ENCODE assay signal across 1 cellular context in the genomic region with DNA sequence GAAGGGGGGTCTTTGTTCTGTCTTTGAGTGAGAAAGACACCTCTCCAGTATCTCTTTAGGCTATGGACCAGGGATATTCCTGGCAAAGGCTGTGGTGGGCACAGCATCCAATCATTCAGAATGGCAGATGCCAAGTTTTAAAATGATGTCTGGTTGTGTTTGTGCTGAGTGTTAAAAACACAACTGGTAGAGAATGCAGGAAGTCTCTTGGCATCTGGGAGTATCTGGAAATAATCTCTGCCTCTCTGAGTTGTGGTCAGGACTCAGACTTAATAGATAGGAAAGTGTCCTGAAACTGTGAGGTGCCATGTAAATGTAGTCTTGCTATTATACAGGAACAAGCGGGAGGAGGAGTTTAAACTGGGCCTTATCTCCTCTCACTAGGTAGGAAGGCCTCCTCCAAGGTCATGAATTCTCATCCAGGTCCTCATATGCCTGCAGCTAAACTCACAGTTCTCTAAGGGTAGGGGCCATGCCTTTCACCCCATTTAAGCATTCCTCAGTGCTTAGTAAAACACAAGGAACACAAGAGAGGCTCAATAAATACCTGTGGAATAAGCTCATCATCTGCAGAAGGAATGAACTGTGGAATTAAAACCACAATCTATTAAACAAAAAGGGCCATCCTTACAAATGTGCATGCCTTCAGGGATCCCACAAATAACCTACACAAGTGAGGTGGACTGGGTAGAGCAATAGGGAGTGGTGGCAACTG.
TF ChIP-seq lines count a peak whose summit lies in the region.

No MANE protein-coding gene starts in this region.

TF ChIP-seq in SK-N-SH, 30 proteins besides CTCF, POLR2A, EP300 and RAD21 (continued from another document):
- TF ChIP-seq, protein P1, sequence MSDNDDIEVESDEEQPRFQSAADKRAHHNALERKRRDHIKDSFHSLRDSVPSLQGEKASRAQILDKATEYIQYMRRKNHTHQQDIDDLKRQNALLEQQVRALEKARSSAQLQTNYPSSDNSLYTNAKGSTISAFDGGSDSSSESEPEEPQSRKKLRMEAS (IDR thresholded peaks at IDR 0.05; ENCODE audit: low read depth) = no peak
- TF ChIP-seq YY1 (IDR thresholded peaks at IDR 0.05; ENCODE audit: low read depth) (no peak), ELF1 (IDR thresholded peaks at IDR 0.05) (0 out of 2 replicates have a peak, but pooled peaks have one; percentile 4), RFX5 (IDR thresholded peaks at IDR 0.05; ENCODE audit: low read length) (no peak), FOXM1 (IDR thresholded peaks at IDR 0.05; ENCODE audit: low read depth) (no peak), TEAD4 (IDR thresholded peaks at IDR 0.05; ENCODE audit: borderline replicate concordance, insufficient read depth) (no peak; the same call in 1 of the 2 replicates)
- TF ChIP-seq, protein P2, sequence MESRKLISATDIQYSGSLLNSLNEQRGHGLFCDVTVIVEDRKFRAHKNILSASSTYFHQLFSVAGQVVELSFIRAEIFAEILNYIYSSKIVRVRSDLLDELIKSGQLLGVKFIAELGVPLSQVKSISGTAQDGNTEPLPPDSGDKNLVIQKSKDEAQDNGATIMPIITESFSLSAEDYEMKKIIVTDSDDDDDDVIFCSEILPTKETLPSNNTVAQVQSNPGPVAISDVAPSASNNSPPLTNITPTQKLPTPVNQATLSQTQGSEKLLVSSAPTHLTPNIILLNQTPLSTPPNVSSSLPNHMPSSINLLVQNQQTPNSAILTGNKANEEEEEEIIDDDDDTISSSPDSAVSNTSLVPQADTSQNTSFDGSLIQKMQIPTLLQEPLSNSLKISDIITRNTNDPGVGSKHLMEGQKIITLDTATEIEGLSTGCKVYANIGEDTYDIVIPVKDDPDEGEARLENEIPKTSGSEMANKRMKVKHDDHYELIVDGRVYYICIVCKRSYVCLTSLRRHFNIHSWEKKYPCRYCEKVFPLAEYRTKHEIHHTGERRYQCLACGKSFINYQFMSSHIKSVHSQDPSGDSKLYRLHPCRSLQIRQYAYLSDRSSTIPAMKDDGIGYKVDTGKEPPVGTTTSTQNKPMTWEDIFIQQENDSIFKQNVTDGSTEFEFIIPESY (IDR thresholded peaks at IDR 0.05; ENCODE audit: borderline replicate concordance, low read depth) = 0 out of 2 replicates have a peak, but pooled peaks have one; percentile 21
- TF ChIP-seq, protein P3, sequence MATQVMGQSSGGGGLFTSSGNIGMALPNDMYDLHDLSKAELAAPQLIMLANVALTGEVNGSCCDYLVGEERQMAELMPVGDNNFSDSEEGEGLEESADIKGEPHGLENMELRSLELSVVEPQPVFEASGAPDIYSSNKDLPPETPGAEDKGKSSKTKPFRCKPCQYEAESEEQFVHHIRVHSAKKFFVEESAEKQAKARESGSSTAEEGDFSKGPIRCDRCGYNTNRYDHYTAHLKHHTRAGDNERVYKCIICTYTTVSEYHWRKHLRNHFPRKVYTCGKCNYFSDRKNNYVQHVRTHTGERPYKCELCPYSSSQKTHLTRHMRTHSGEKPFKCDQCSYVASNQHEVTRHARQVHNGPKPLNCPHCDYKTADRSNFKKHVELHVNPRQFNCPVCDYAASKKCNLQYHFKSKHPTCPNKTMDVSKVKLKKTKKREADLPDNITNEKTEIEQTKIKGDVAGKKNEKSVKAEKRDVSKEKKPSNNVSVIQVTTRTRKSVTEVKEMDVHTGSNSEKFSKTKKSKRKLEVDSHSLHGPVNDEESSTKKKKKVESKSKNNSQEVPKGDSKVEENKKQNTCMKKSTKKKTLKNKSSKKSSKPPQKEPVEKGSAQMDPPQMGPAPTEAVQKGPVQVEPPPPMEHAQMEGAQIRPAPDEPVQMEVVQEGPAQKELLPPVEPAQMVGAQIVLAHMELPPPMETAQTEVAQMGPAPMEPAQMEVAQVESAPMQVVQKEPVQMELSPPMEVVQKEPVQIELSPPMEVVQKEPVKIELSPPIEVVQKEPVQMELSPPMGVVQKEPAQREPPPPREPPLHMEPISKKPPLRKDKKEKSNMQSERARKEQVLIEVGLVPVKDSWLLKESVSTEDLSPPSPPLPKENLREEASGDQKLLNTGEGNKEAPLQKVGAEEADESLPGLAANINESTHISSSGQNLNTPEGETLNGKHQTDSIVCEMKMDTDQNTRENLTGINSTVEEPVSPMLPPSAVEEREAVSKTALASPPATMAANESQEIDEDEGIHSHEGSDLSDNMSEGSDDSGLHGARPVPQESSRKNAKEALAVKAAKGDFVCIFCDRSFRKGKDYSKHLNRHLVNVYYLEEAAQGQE (IDR thresholded peaks at IDR 0.05; ENCODE audit: low read depth, low read length) = no peak
